8 cellular contexts compared by ENCODE assay signal in the genomic region with DNA sequence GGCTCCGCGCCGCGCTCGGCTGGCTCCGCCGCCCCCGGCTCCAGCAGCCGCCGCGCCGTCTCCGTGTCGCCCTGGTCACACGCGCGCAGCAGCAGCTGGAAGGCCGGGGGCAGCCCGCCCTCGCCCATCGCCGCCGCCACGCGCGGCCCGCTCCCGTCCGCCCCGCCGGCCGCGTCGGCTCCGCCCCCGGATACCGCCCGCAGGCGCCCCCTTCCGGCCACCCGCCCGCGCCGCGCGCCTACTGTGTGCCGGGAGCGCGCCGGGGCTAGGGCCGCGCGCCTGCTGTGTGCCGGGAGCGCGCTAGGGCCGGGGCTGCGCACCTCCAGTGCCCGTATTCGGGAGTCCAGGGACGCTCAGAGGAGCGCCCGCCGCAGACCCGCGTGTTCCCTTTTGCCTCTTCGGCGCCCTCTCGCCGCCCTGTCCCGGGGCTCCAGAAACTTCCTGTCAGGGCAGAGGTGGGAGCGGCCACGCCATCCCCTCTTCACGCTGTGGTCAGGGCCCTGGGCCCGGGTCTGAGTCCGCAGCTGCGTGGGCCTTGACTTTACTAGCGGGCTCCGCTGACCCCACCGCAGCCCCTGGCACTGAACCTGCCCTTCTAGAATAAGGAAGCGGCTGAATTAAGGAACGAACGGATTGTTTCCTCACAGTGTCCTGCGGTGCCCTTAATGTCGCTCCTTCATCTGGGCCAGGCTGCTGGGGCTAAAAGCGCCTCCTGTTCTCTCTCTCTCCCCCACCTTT. TPM values are rescaled to one million over a fixed set of nuclear protein-coding genes. Genes with fewer than 3 reads are reported as not detected.
A peak's percentile ranks its signal among the peaks of the same experiment; 100 is the strongest.
DNase-seq lines count a peak whose midpoint lies in the region; ATAC-seq and TF ChIP-seq lines count a peak whose summit lies in the region.

A gene (minus strand): TSS at position 192 of the 738 bp plus-strand sequence. CDS start 64 bp downstream, at position 128.

- H3K4me3 ChIP-seq in GM23338 (peak within 1 kb of the TSS; percentile 78), LNCaP clone FGC (ENCODE audit: low read depth, low read length) (peak within 1 kb of the TSS; percentile 52), vagina (peak within 1 kb of the TSS; percentile 64 to 71)

- H3K4me1 ChIP-seq in ES-I3 (ENCODE audit: insufficient read depth, low read length) (peaks cover 11% of the 10 kb centered on the region), GM23338 (ENCODE audit: insufficient read depth) (peaks cover 37% of the 10 kb centered on the region; the same call in 1 of the 2 replicates), vagina (peaks cover 15% of the 10 kb centered on the region)

- H2AFZ ChIP-seq in GM23338, result peak within 1 kb of the TSS; percentile 95

- TF ChIP-seq POLR2A in vagina (IDR thresholded peaks at IDR 0.05), result peak in 1 of 2 donors; percentile 22

- H4K20me1 ChIP-seq in GM23338 (replicated peaks; ENCODE audit: insufficient read depth), result peaks cover 14% of the 10 kb centered on the region

- no peaks in the 10 kb centered on the region for H3K36me3 ChIP-seq in ES-I3 (ENCODE audit: insufficient read depth, low read length)
- H3K36me3 ChIP-seq in GM23338 (ENCODE audit: insufficient read depth), result 0 out of 2 replicates have a peak, but pooled peaks cover 5% of the 10 kb centered on the region
- no peaks in the 10 kb centered on the region for H3K36me3 ChIP-seq in vagina

- H3K9me3 Mint-ChIP-seq in GM23338, result peaks cover 12% of the 10 kb centered on the region; the same call in 2 of the 3 replicates
- H3K9me3 Mint-ChIP-seq in T-helper 2 cell treated with Interferon-gamma antibody and Interleukin-4, amounts not matched to agents 5 μg/mL and 100 μg/mL, for 36 hours, result peaks cover 15% of the 10 kb centered on the region

- peaks cover 7% of the 10 kb centered on the region for H3K27me3 Mint-ChIP-seq in GM23338 (ENCODE audit: insufficient read depth, low read depth, poor library complexity)
- H3K27me3 Mint-ChIP-seq in T-helper 2 cell treated with Interferon-gamma antibody and Interleukin-4, amounts not matched to agents 5 μg/mL and 100 μg/mL, for 36 hours (ENCODE audit: low read depth), result peaks cover 27% of the 10 kb centered on the region

- H3K27ac ChIP-seq in GM23338 (ENCODE audit: low read depth), result no peak within 1 kb of the TSS
- H3K27ac ChIP-seq in vagina, result peak within 1 kb of the TSS; percentile 74

- peaks cover 44% of the 10 kb centered on the region for H3K4me1 Mint-ChIP-seq in GM23338
- peaks cover 16% of the 10 kb centered on the region for H3K4me1 Mint-ChIP-seq in T-helper 2 cell treated with Interferon-gamma antibody and Interleukin-4, amounts not matched to agents 5 μg/mL and 100 μg/mL, for 36 hours (ENCODE audit: low read depth)

- peaks cover 36% of the 10 kb centered on the region for H3K79me2 ChIP-seq in GM23338 (replicated peaks; ENCODE audit: insufficient read depth)

- intact Hi-C loops in vagina (cut with DNase I), result no loop called here

- peak within 1 kb of the TSS; percentile 94 for H3K4me2 ChIP-seq in GM23338

- peaks cover 5% of the 10 kb centered on the region; the same call in 2 of the 3 replicates for H3K36me3 Mint-ChIP-seq in GM23338 (ENCODE audit: low read depth)
- H3K36me3 Mint-ChIP-seq in T-helper 2 cell treated with Interferon-gamma antibody and Interleukin-4, amounts not matched to agents 5 μg/mL and 100 μg/mL, for 36 hours (ENCODE audit: low read depth), result peaks cover 2% of the 10 kb centered on the region

- peak within 1 kb of the TSS; percentile 75 for H3K9ac ChIP-seq in ES-I3 (ENCODE audit: low read depth, low read length)

- H3K27me3 ChIP-seq in GM23338 (ENCODE audit: insufficient read depth), result peaks cover 8% of the 10 kb centered on the region; the same call in 1 of the 2 replicates
- H3K27me3 ChIP-seq in vagina, result no peaks in the 10 kb centered on the region

- no peak within 1 kb of the TSS for H3K27ac Mint-ChIP-seq in GM23338
- H3K27ac Mint-ChIP-seq in T-helper 2 cell treated with Interferon-gamma antibody and Interleukin-4, amounts not matched to agents 5 μg/mL and 100 μg/mL, for 36 hours, result peak within 1 kb of the TSS; percentile 72

- H3K4me3 Mint-ChIP-seq in GM23338, result peak within 1 kb of the TSS; percentile 79
- peak within 1 kb of the TSS; percentile 86 for H3K4me3 Mint-ChIP-seq in T-helper 2 cell treated with Interferon-gamma antibody and Interleukin-4, amounts not matched to agents 5 μg/mL and 100 μg/mL, for 36 hours

- peak; percentile 86 for ATAC-seq in GM23338

- TF ChIP-seq CTCF in GM23338 (conservative IDR thresholded peaks at IDR 0.05; ENCODE audit: low read depth in 2 of 2) (peak in 1 of 2 experiments; percentile 66; a peak in 2 of 4 replicates), LNCaP clone FGC (IDR thresholded peaks at IDR 0.05; ENCODE audit: control insufficient read depth, extremely low read depth, insufficient read depth) (peak; percentile 80), vagina (IDR thresholded peaks at IDR 0.05) (peak in 1 of 3 experiments; percentile 34)

- peaks cover 5% of the 10 kb centered on the region for H3K9me2 ChIP-seq in GM23338 (ENCODE audit: insufficient read depth)

- peaks cover 2% of the 10 kb centered on the region; the same call in 1 of the 2 replicates for H3K9me3 ChIP-seq in ES-I3 (ENCODE audit: control insufficient read depth, insufficient read depth, low read length)
- H3K9me3 ChIP-seq in vagina, result peaks cover 9% of the 10 kb centered on the region

- DNase-seq in GM23338 (ENCODE audit: low spot score) (peak; percentile 90), LNCaP clone FGC (ENCODE audit: low read depth) (no peak), anterior cingulate cortex (lab: John Stamatoyannopoulos, UW) (peak in 52 of 58 donors; percentile 17 to 83 (median 69)), hepatic stellate cell (ENCODE audit: low spot score) (peak; percentile 92), renal cortical epithelial cell (ENCODE audit: low read depth) (no peak), vagina (ENCODE audit: extremely low spot score in 2 of 2) (peak in 1 of 2 donors; percentile 78)
- DNase-seq in T-helper 2 cell treated with Interferon-gamma antibody and Interleukin-4, amounts not matched to agents 5 μg/mL and 100 μg/mL, for 36 hours (ENCODE audit: low spot score), result peak; percentile 81

- peaks cover 4% of the 10 kb centered on the region; the same call in 1 of the 2 replicates for H3F3A ChIP-seq in GM23338 (replicated peaks; ENCODE audit: low read depth)

TF ChIP-seq in GM23338, 12 proteins besides CTCF, POLR2A, EP300 and RAD21:
- TF ChIP-seq, protein P1, sequence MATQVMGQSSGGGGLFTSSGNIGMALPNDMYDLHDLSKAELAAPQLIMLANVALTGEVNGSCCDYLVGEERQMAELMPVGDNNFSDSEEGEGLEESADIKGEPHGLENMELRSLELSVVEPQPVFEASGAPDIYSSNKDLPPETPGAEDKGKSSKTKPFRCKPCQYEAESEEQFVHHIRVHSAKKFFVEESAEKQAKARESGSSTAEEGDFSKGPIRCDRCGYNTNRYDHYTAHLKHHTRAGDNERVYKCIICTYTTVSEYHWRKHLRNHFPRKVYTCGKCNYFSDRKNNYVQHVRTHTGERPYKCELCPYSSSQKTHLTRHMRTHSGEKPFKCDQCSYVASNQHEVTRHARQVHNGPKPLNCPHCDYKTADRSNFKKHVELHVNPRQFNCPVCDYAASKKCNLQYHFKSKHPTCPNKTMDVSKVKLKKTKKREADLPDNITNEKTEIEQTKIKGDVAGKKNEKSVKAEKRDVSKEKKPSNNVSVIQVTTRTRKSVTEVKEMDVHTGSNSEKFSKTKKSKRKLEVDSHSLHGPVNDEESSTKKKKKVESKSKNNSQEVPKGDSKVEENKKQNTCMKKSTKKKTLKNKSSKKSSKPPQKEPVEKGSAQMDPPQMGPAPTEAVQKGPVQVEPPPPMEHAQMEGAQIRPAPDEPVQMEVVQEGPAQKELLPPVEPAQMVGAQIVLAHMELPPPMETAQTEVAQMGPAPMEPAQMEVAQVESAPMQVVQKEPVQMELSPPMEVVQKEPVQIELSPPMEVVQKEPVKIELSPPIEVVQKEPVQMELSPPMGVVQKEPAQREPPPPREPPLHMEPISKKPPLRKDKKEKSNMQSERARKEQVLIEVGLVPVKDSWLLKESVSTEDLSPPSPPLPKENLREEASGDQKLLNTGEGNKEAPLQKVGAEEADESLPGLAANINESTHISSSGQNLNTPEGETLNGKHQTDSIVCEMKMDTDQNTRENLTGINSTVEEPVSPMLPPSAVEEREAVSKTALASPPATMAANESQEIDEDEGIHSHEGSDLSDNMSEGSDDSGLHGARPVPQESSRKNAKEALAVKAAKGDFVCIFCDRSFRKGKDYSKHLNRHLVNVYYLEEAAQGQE (IDR thresholded peaks at IDR 0.05; ENCODE audit: unreplicated experiment), result no peak
- peak; percentile 55; the same call in 1 of the 2 replicates for TF ChIP-seq POLR2AphosphoS5 (IDR thresholded peaks at IDR 0.05; ENCODE audit: low read depth)

RNA-seq across cellular contexts. Expression of the gene that starts here (rescaled TPM):
- 35.4 and 59.0 TPM in 2 replicates for total RNA-seq in GM23338 (2014; rRNA removed; shearing (Covaris generic))
- polyA plus RNA-seq in GM23338 (2016; fragmentation: Nextera tagmentation; extraction: Ambion mirVana), result 36.9 and 42.9 TPM in 2 replicates
- 11.3 and 26.1 TPM in 2 replicates for total RNA-seq in renal cortical epithelial cell
- 10.8 TPM for total RNA-seq in vagina

Comparison
In these comparisons a context has a peak if more than half of its experiments do, and no peak if none do; other contexts are left out.
1. DNase-seq: peak in GM23338 (single experiment), T-helper 2 cell treated with Interferon-gamma antibody and Interleukin-4, amounts not matched to agents 5 μg/mL and 100 μg/mL, for 36 hours (single experiment), anterior cingulate cortex (52 of 58) and hepatic stellate cell (single experiment); none in LNCaP clone FGC (single experiment) and renal cortical epithelial cell (single experiment).
2. Peak in every context shown above with its lines, with median percentiles within 50 percentile points of each other: H3K4me3 ChIP-seq.